ENCODE assay signal across 27 cellular contexts in genomic region chr22:46905834-46906233, GRCh38.
"Had no signal": no experiment of that assay in that cellular context is flagged by ENCODE, and none has a peak within 500 bp of the region (broad histone marks: within the 10 kb centered on the region; RNA-seq: fewer than 3 reads in every experiment).

No MANE protein-coding gene starts in this region.

- H3K4me3 ChIP-seq: adrenal gland, body of pancreas, colonic mucosa had no signal

- H3K4me1 ChIP-seq: adrenal gland, body of pancreas, colonic mucosa had no signal

- H3K9me3 Mint-ChIP-seq: activated B cell treated with CpG ODN at 0.5 μM for 24 hours; activated naive CD4-positive, alpha-beta T cell treated with anti-CD3 and anti-CD28 coated beads for 36 hours; activated naive CD4-positive, alpha-beta T cell treated with anti-CD3 and anti-CD28 coated beads, Interleukin-2, amount 50 U/mL, for 24 hours; activated naive CD8-positive, alpha-beta T cell treated with anti-CD3 and anti-CD28 coated beads for 36 hours; activated naive CD8-positive, alpha-beta T cell treated with anti-CD3 and anti-CD28 coated beads, Interleukin-2, amount 50 U/mL, for 24 hours; activated T-helper 1 cell treated with anti-CD3 and anti-CD28 coated beads, Interleukin-12 subunit alpha, Interleukin-12 subunit beta, Interleukin-2, Interleukin-4 antibody, amounts not matched to agents 30 ng/mL and 10 ng/mL and 1 ng/mL, durations not matched to agents 14 hours and 24 hours and 36 hours; activated T-helper 2 cell treated with anti-CD3 and anti-CD28 coated beads, Interferon-gamma antibody, Interleukin-2, Interleukin-4, amounts not matched to agents 10 μg/mL and 5 μg/mL and 100 μg/mL, durations not matched to agents 14 hours and 24 hours and 36 hours; endodermal cell; T-helper 2 cell treated with Interferon-gamma antibody and Interleukin-4, amounts not matched to agents 5 μg/mL and 100 μg/mL, for 36 hours had no signal

- H3K4me1 Mint-ChIP-seq: activated naive CD8-positive, alpha-beta T cell treated with anti-CD3 and anti-CD28 coated beads for 36 hours; activated naive CD8-positive, alpha-beta T cell treated with anti-CD3 and anti-CD28 coated beads, Interleukin-2, amount 50 U/mL, for 24 hours had no signal

- H3K36me3 ChIP-seq: adrenal gland, colonic mucosa, WERI-Rb-1 had no signal

- DNase-seq: activated B cell treated with CpG ODN at 0.5 μM for 24 hours; activated CD4-positive, alpha-beta T cell treated with anti-CD3 and anti-CD28 coated beads for 48 hours; activated CD4-positive, alpha-beta T cell treated with anti-CD3 and anti-CD28 coated beads, Interleukin-2, amount 50 U/mL, for 1 hour; activated CD4-positive, alpha-beta T cell treated with anti-CD3 and anti-CD28 coated beads, Interleukin-2, amount 50 U/mL, for 48 hours; activated effector memory CD4-positive, alpha-beta T cell treated with anti-CD3 and anti-CD28 coated beads, Interleukin-2, amount 50 U/mL, for 16 hours; activated naive CD4-positive, alpha-beta T cell treated with anti-CD3 and anti-CD28 coated beads for 36 hours; activated naive CD8-positive, alpha-beta T cell treated with anti-CD3 and anti-CD28 coated beads for 36 hours; activated naive CD8-positive, alpha-beta T cell treated with anti-CD3 and anti-CD28 coated beads, Interleukin-2, amount 50 U/mL, for 24 hours; activated T-cell treated with anti-CD3 and anti-CD28 coated beads, Interleukin-2, amount 50 U/mL, for 48 hours; adrenal gland; amygdala; body of pancreas; caudate nucleus; cerebellar nuclear complex; colonic mucosa; effector memory CD4-positive, alpha-beta T cell; foreskin fibroblast; T-helper 1 cell; T-helper 17 cell; T1000; WERI-Rb-1 had no signal

- H3K27ac ChIP-seq: adrenal gland, body of pancreas, colonic mucosa, WERI-Rb-1 had no signal

- H3K27me3 Mint-ChIP-seq: activated B cell treated with CpG ODN at 0.5 μM for 24 hours; activated naive CD4-positive, alpha-beta T cell treated with anti-CD3 and anti-CD28 coated beads, Interleukin-2, amount 50 U/mL, for 24 hours; activated naive CD8-positive, alpha-beta T cell treated with anti-CD3 and anti-CD28 coated beads for 36 hours; activated naive CD8-positive, alpha-beta T cell treated with anti-CD3 and anti-CD28 coated beads, Interleukin-2, amount 50 U/mL, for 24 hours; T-helper 17 cell had no signal

- H3K4me3 Mint-ChIP-seq: activated B cell treated with CpG ODN at 0.5 μM for 24 hours; activated naive CD4-positive, alpha-beta T cell treated with anti-CD3 and anti-CD28 coated beads for 36 hours; activated naive CD4-positive, alpha-beta T cell treated with anti-CD3 and anti-CD28 coated beads, Interleukin-2, amount 50 U/mL, for 24 hours; activated naive CD8-positive, alpha-beta T cell treated with anti-CD3 and anti-CD28 coated beads for 36 hours; activated naive CD8-positive, alpha-beta T cell treated with anti-CD3 and anti-CD28 coated beads, Interleukin-2, amount 50 U/mL, for 24 hours; activated T-helper 1 cell treated with anti-CD3 and anti-CD28 coated beads, Interleukin-12 subunit alpha, Interleukin-12 subunit beta, Interleukin-2, Interleukin-4 antibody, amounts not matched to agents 30 ng/mL and 10 ng/mL and 1 ng/mL, durations not matched to agents 14 hours and 24 hours and 36 hours; endodermal cell; T-helper 17 cell; T-helper 2 cell treated with Interferon-gamma antibody and Interleukin-4, amounts not matched to agents 5 μg/mL and 100 μg/mL, for 36 hours had no signal

- ATAC-seq: activated CD4-positive, CD25-positive, alpha-beta regulatory T cell treated with anti-CD3 and anti-CD28 coated beads, Interleukin-2, amount 50 U/mL, for 24 hours; activated naive CD8-positive, alpha-beta T cell treated with anti-CD3 and anti-CD28 coated beads, Interleukin-2, amount 50 U/mL, for 24 hours; body of pancreas; T-helper 17 cell had no signal

- H3K27ac Mint-ChIP-seq: activated B cell treated with CpG ODN at 0.5 μM for 24 hours; activated naive CD4-positive, alpha-beta T cell treated with anti-CD3 and anti-CD28 coated beads for 36 hours; activated naive CD4-positive, alpha-beta T cell treated with anti-CD3 and anti-CD28 coated beads, Interleukin-2, amount 50 U/mL, for 24 hours; activated naive CD8-positive, alpha-beta T cell treated with anti-CD3 and anti-CD28 coated beads for 36 hours; activated naive CD8-positive, alpha-beta T cell treated with anti-CD3 and anti-CD28 coated beads, Interleukin-2, amount 50 U/mL, for 24 hours; activated T-helper 1 cell treated with anti-CD3 and anti-CD28 coated beads, Interleukin-12 subunit alpha, Interleukin-12 subunit beta, Interleukin-2, Interleukin-4 antibody, amounts not matched to agents 30 ng/mL and 10 ng/mL and 1 ng/mL, durations not matched to agents 14 hours and 24 hours and 36 hours; activated T-helper 2 cell treated with anti-CD3 and anti-CD28 coated beads, Interferon-gamma antibody, Interleukin-2, Interleukin-4, amounts not matched to agents 10 μg/mL and 5 μg/mL and 100 μg/mL, durations not matched to agents 14 hours and 24 hours and 36 hours; T-helper 17 cell; T-helper 2 cell treated with Interferon-gamma antibody and Interleukin-4, amounts not matched to agents 5 μg/mL and 100 μg/mL, for 36 hours had no signal

- H3K9me3 ChIP-seq: adrenal gland, body of pancreas, colonic mucosa had no signal

- H3K36me3 Mint-ChIP-seq: activated naive CD8-positive, alpha-beta T cell treated with anti-CD3 and anti-CD28 coated beads for 36 hours had no signal

- H3K27me3 ChIP-seq: adrenal gland, body of pancreas, colonic mucosa had no signal
